ENCODE assay signal across 1 cellular context in genomic region chr2:9336534-9337354, GRCh38.
TF ChIP-seq lines count a peak whose summit lies in the region.

No MANE protein-coding gene starts in this region.

TF ChIP-seq in HepG2, 621 proteins besides CTCF, POLR2A, EP300 and RAD21 (continued from another document and continues in another):
- TF ChIP-seq NCOA5 (CRISPR knock-in tag; IDR thresholded peaks at IDR 0.05) = no peak
- TF ChIP-seq FOSL2 (CRISPR knock-in tag; IDR thresholded peaks at IDR 0.05) = peak; percentile 53
- 0 out of 2 replicates have a peak, but pooled peaks have one; percentile 52 for TF ChIP-seq SMAD3 (CRISPR knock-in tag; IDR thresholded peaks at IDR 0.05)
- TF ChIP-seq, protein P1, sequence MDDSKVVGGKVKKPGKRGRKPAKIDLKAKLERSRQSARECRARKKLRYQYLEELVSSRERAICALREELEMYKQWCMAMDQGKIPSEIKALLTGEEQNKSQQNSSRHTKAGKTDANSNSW (CRISPR knock-in tag; IDR thresholded peaks at IDR 0.05; ENCODE audit: borderline replicate concordance) = 0 out of 2 replicates have a peak, but pooled peaks have one; percentile 31
- no peak for TF ChIP-seq FOXA1 (IDR thresholded peaks at IDR 0.05)
- peak; percentile 79 for TF ChIP-seq FOXA1 (CRISPR knock-in tag; IDR thresholded peaks at IDR 0.05)
- TF ChIP-seq, protein P2, sequence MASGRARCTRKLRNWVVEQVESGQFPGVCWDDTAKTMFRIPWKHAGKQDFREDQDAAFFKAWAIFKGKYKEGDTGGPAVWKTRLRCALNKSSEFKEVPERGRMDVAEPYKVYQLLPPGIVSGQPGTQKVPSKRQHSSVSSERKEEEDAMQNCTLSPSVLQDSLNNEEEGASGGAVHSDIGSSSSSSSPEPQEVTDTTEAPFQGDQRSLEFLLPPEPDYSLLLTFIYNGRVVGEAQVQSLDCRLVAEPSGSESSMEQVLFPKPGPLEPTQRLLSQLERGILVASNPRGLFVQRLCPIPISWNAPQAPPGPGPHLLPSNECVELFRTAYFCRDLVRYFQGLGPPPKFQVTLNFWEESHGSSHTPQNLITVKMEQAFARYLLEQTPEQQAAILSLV (CRISPR knock-in tag; IDR thresholded peaks at IDR 0.05; ENCODE audit: borderline replicate concordance) = peak; percentile 46; the same call in 1 of the 2 replicates
- peak; percentile 88; the same call in 1 of the 2 replicates for TF ChIP-seq ZNF33A (CRISPR knock-in tag; IDR thresholded peaks at IDR 0.05; ENCODE audit: borderline replicate concordance)
- no peak for TF ChIP-seq ZNF367 (CRISPR knock-in tag; IDR thresholded peaks at IDR 0.05; ENCODE audit: borderline replicate concordance)
- TF ChIP-seq SATB2 (CRISPR knock-in tag; IDR thresholded peaks at IDR 0.05) = peak; percentile 85; the same call in 1 of the 2 replicates
- no peak for TF ChIP-seq CEBPZ (IDR thresholded peaks at IDR 0.05; ENCODE audit: low read length)
- no peak for TF ChIP-seq CENPT (CRISPR knock-in tag; IDR thresholded peaks at IDR 0.05; ENCODE audit: low read depth)
- peak; percentile 18; the same call in 1 of the 2 replicates for TF ChIP-seq NFKBIZ (CRISPR knock-in tag; IDR thresholded peaks at IDR 0.05)
- TF ChIP-seq, protein P3, sequence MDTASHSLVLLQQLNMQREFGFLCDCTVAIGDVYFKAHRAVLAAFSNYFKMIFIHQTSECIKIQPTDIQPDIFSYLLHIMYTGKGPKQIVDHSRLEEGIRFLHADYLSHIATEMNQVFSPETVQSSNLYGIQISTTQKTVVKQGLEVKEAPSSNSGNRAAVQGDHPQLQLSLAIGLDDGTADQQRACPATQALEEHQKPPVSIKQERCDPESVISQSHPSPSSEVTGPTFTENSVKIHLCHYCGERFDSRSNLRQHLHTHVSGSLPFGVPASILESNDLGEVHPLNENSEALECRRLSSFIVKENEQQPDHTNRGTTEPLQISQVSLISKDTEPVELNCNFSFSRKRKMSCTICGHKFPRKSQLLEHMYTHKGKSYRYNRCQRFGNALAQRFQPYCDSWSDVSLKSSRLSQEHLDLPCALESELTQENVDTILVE (CRISPR knock-in tag; IDR thresholded peaks at IDR 0.05) = peak; percentile 62; the same call in 1 of the 2 replicates
- TF ChIP-seq, protein P4, sequence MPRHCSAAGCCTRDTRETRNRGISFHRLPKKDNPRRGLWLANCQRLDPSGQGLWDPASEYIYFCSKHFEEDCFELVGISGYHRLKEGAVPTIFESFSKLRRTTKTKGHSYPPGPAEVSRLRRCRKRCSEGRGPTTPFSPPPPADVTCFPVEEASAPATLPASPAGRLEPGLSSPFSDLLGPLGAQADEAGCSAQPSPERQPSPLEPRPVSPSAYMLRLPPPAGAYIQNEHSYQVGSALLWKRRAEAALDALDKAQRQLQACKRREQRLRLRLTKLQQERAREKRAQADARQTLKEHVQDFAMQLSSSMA (CRISPR knock-in tag; IDR thresholded peaks at IDR 0.05) = peak; percentile 75; the same call in 1 of the 2 replicates
- TF ChIP-seq ZC3H13 (CRISPR knock-in tag; IDR thresholded peaks at IDR 0.05) = no peak
- 0 out of 2 replicates have a peak, but pooled peaks have one; percentile 36 for TF ChIP-seq NCOA1 (CRISPR knock-in tag; IDR thresholded peaks at IDR 0.05)
- no peak for TF ChIP-seq CERS6 (CRISPR knock-in tag; IDR thresholded peaks at IDR 0.05)
- TF ChIP-seq ZNF432 (CRISPR knock-in tag; IDR thresholded peaks at IDR 0.05; ENCODE audit: borderline replicate concordance) = no peak
- no peak for TF ChIP-seq MZF1 (CRISPR knock-in tag; IDR thresholded peaks at IDR 0.05; ENCODE audit: borderline replicate concordance)
- no peak; the same call in 1 of the 2 replicates for TF ChIP-seq TEF (CRISPR knock-in tag; IDR thresholded peaks at IDR 0.05)
- TF ChIP-seq FOXK1 (CRISPR knock-in tag; IDR thresholded peaks at IDR 0.05; ENCODE audit: borderline replicate concordance, low read depth) = peak; percentile 79; the same call in 1 of the 2 replicates
- TF ChIP-seq ZKSCAN5 (CRISPR knock-in tag; IDR thresholded peaks at IDR 0.05) = no peak
- 0 out of 2 replicates have a peak, but pooled peaks have one; percentile 5 for TF ChIP-seq RCOR2 (CRISPR knock-in tag; IDR thresholded peaks at IDR 0.05)
- no peak; the same call in 1 of the 2 replicates for TF ChIP-seq ZNF780A (CRISPR knock-in tag; IDR thresholded peaks at IDR 0.05)
- peak; percentile 50; the same call in 1 of the 2 replicates for TF ChIP-seq KLF12 (CRISPR knock-in tag; IDR thresholded peaks at IDR 0.05; ENCODE audit: borderline replicate concordance)
- TF ChIP-seq HHEX (CRISPR knock-in tag; IDR thresholded peaks at IDR 0.05) = no peak
- TF ChIP-seq NR2F2 (IDR thresholded peaks at IDR 0.05; ENCODE audit: borderline replicate concordance, low read depth) = no peak; the same call in 1 of the 2 replicates
- TF ChIP-seq MAFF (IDR thresholded peaks at IDR 0.05; ENCODE audit: low read depth, low read length) = no peak
- TF ChIP-seq GLI4 (CRISPR knock-in tag; IDR thresholded peaks at IDR 0.05; ENCODE audit: borderline replicate concordance) = peak; percentile 90; the same call in 1 of the 2 replicates
- no peak; the same call in 1 of the 2 replicates for TF ChIP-seq MXD4 (CRISPR knock-in tag; IDR thresholded peaks at IDR 0.05)
- peak; percentile 88 for TF ChIP-seq FOXP1 (IDR thresholded peaks at IDR 0.05)
- peak; percentile 96 for TF ChIP-seq FOXP1 (CRISPR knock-in tag; IDR thresholded peaks at IDR 0.05)
- TF ChIP-seq SYNCRIP (IDR thresholded peaks at IDR 0.05; ENCODE audit: insufficient read depth, low read depth, low read length) = no peak
- no peak for TF ChIP-seq ZNF20 (CRISPR knock-in tag; IDR thresholded peaks at IDR 0.05)
- TF ChIP-seq ZNF44 (CRISPR knock-in tag; IDR thresholded peaks at IDR 0.05) = peak; percentile 88; the same call in 1 of the 2 replicates
- TF ChIP-seq SMARCC2 (IDR thresholded peaks at IDR 0.05) = no peak
- TF ChIP-seq KLF6 (CRISPR knock-in tag; IDR thresholded peaks at IDR 0.05) = no peak
- peak; percentile 76; the same call in 1 of the 2 replicates for TF ChIP-seq KDM5B (CRISPR knock-in tag; IDR thresholded peaks at IDR 0.05; ENCODE audit: borderline replicate concordance)
- TF ChIP-seq, protein P5, sequence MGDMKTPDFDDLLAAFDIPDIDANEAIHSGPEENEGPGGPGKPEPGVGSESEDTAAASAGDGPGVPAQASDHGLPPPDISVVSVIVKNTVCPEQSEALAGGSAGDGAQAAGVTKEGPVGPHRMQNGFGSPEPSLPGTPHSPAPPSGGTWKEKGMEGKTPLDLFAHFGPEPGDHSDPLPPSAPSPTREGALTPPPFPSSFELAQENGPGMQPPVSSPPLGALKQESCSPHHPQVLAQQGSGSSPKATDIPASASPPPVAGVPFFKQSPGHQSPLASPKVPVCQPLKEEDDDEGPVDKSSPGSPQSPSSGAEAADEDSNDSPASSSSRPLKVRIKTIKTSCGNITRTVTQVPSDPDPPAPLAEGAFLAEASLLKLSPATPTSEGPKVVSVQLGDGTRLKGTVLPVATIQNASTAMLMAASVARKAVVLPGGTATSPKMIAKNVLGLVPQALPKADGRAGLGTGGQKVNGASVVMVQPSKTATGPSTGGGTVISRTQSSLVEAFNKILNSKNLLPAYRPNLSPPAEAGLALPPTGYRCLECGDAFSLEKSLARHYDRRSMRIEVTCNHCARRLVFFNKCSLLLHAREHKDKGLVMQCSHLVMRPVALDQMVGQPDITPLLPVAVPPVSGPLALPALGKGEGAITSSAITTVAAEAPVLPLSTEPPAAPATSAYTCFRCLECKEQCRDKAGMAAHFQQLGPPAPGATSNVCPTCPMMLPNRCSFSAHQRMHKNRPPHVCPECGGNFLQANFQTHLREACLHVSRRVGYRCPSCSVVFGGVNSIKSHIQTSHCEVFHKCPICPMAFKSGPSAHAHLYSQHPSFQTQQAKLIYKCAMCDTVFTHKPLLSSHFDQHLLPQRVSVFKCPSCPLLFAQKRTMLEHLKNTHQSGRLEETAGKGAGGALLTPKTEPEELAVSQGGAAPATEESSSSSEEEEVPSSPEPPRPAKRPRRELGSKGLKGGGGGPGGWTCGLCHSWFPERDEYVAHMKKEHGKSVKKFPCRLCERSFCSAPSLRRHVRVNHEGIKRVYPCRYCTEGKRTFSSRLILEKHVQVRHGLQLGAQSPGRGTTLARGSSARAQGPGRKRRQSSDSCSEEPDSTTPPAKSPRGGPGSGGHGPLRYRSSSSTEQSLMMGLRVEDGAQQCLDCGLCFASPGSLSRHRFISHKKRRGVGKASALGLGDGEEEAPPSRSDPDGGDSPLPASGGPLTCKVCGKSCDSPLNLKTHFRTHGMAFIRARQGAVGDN (CRISPR knock-in tag; IDR thresholded peaks at IDR 0.05) = peak; percentile 62
- TF ChIP-seq CBX1 (IDR thresholded peaks at IDR 0.05; ENCODE audit: low read depth) = no peak
- 0 out of 2 replicates have a peak, but pooled peaks have one; percentile 70 for TF ChIP-seq GZF1 (CRISPR knock-in tag; IDR thresholded peaks at IDR 0.05)
- TF ChIP-seq DZIP1 (CRISPR knock-in tag; IDR thresholded peaks at IDR 0.05) = no peak
